In the genomic region with DNA sequence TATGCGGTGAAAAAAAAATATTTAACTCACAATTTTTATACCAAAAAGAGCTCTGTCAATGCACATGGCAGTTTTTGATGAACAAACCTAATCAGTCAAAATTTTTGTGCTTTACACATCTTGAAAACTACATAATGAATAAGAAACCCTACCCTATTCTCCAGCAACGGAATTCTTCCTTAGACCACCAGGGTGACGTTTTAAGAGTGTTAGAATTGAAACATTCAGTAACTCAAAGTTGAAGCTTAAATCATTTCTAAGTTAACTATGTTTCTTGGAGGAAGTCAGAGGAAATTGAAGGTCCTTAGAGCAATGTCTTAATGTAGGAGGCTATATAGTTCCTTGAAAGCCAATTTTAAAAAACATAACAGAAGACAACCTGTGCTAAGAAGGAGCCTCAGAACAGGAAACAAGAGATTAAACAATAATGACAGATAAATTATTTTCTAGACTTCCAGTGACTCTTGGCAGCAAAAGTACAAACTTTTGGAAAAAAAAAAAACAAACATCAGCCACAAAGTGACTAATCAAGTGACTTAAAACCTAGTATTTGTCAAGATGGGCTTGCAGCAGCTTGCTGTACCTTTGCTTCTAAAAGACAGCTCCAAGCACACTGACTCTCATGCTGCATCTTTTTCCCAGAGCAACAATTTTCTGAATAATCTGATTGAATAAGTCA, we compare ENCODE assay signal across 12 cellular contexts. TPM values are rescaled to one million over a fixed set of nuclear protein-coding genes. Genes with fewer than 3 reads are reported as not detected.
DNase-seq lines count a peak whose midpoint lies in the region; ATAC-seq and TF ChIP-seq lines count a peak whose summit lies in the region.
"Had no signal": no experiment of that assay in that cellular context is flagged by ENCODE, and none has a peak within 500 bp of the region (broad histone marks: within the 10 kb centered on the region; RNA-seq: fewer than 3 reads in every experiment).

No MANE protein-coding gene starts in this region.

- no peaks in the 10 kb centered on the region for H3K9me3 Mint-ChIP-seq in activated T-helper 2 cell treated with anti-CD3 and anti-CD28 coated beads, Interferon-gamma antibody, Interleukin-2, Interleukin-4, amounts not matched to agents 10 μg/mL and 5 μg/mL and 100 μg/mL, durations not matched to agents 14 hours and 24 hours and 36 hours
- H3K9me3 Mint-ChIP-seq: activated T-cell treated with anti-CD3 and anti-CD28 coated beads, Interleukin-2, amount 50 U/mL, for 24 hours had no signal

- no peaks in the 10 kb centered on the region for H3K27me3 Mint-ChIP-seq in activated T-helper 2 cell treated with anti-CD3 and anti-CD28 coated beads, Interferon-gamma antibody, Interleukin-2, Interleukin-4, amounts not matched to agents 10 μg/mL and 5 μg/mL and 100 μg/mL, durations not matched to agents 14 hours and 24 hours and 36 hours (ENCODE audit: low read depth)
- H3K27me3 Mint-ChIP-seq: activated T-cell treated with anti-CD3 and anti-CD28 coated beads, Interleukin-2, amount 50 U/mL, for 24 hours had no signal

- TF ChIP-seq CTCF in A673 (conservative IDR thresholded peaks at IDR 0.05; ENCODE audit: low read depth, low read length) = peak; percentile 34; the same call in 1 of the 2 replicates
- TF ChIP-seq CTCF in choroid plexus epithelial cell (conservative IDR thresholded peaks at IDR 0.05; ENCODE audit: low read depth, low read length) = no peak
- no peak for TF ChIP-seq CTCF in left lung (IDR thresholded peaks at IDR 0.05)

- H3K9ac ChIP-seq in HUES64 (ENCODE audit: low read depth, low read length) = peak overlapping the region; percentile 12; the same call in 1 of the 2 replicates
- H3K9ac ChIP-seq: BLaER1 had no signal

- peaks cover 25% of the 10 kb centered on the region for H3K4me1 ChIP-seq in A673 (ENCODE audit: insufficient read depth, low read length, poor library complexity, severe bottlenecking)
- H3K4me1 ChIP-seq in HUES64 (ENCODE audit: insufficient read depth, low read length) = peaks cover 33% of the 10 kb centered on the region; the same call in 1 of the 2 replicates
- peaks cover 7 to 29% of the 10 kb centered on the region in 2 donors for H3K4me1 ChIP-seq in left lung

- no peak for ATAC-seq in left lung
- ATAC-seq: stimulated activated naive CD8-positive, alpha-beta T cell treated with anti-CD3 and anti-CD28 coated beads, Interleukin-15, Interleukin-2, amounts not matched to agents 100 U/mL and 50 U/mL, for 24 hours had no signal

- H3K4me3 Mint-ChIP-seq in activated T-helper 2 cell treated with anti-CD3 and anti-CD28 coated beads, Interferon-gamma antibody, Interleukin-2, Interleukin-4, amounts not matched to agents 10 μg/mL and 5 μg/mL and 100 μg/mL, durations not matched to agents 14 hours and 24 hours and 36 hours (ENCODE audit: low read depth) = no peak overlapping the region
- H3K4me3 Mint-ChIP-seq: activated T-cell treated with anti-CD3 and anti-CD28 coated beads, Interleukin-2, amount 50 U/mL, for 24 hours had no signal

- H3K27ac ChIP-seq in A673 (ENCODE audit: low read depth, low read length, poor library complexity, severe bottlenecking) (no peak overlapping the region), HUES64 (ENCODE audit: low read depth, low read length) (peak overlapping the region; percentile 3; the same call in 1 of the 2 replicates), left lung (peak overlapping the region in 1 of 2 donors; percentile 46)
- H3K27ac ChIP-seq: BLaER1 had no signal

- POLR2A ChIA-PET in A673 (lab: Charles Lee; ENCODE audit: low non-redundant PET) = no interaction called here

- no peaks in the 10 kb centered on the region for H3K4me1 Mint-ChIP-seq in activated T-helper 2 cell treated with anti-CD3 and anti-CD28 coated beads, Interferon-gamma antibody, Interleukin-2, Interleukin-4, amounts not matched to agents 10 μg/mL and 5 μg/mL and 100 μg/mL, durations not matched to agents 14 hours and 24 hours and 36 hours (ENCODE audit: low read depth)

- no peaks in the 10 kb centered on the region for H3K27me3 ChIP-seq in A673 (replicated peaks; ENCODE audit: insufficient read depth, low read depth, low read length, poor library complexity)
- no peaks in the 10 kb centered on the region for H3K27me3 ChIP-seq in HUES64 (ENCODE audit: insufficient read depth, low read length)
- H3K27me3 ChIP-seq in left lung = no peaks in the 10 kb centered on the region
- H3K27me3 ChIP-seq: BLaER1 had no signal

- intact Hi-C loops in A673 (cut with micrococcal nuclease; ENCODE audit: unreplicated experiment) = loop anchor here (5.0 to 10.0 kb wide), 2 partner anchors 170 to 252 kb away; no protein-coding TSS in a partner anchor
- intact Hi-C loops in activated T-helper 2 cell treated with anti-CD3 and anti-CD28 coated beads, Interferon-gamma antibody, Interleukin-2, Interleukin-4, amounts not matched to agents 10 μg/mL and 5 μg/mL and 100 μg/mL, durations not matched to agents 14 hours and 24 hours and 36 hours (cut with micrococcal nuclease) = loop anchor here (5.0 kb wide), 1 partner anchor 1727 kb away; no protein-coding TSS in a partner anchor
- intact Hi-C loops in left lung (cut with DNase I) = no loop called here

- H3K27ac Mint-ChIP-seq in activated T-helper 2 cell treated with anti-CD3 and anti-CD28 coated beads, Interferon-gamma antibody, Interleukin-2, Interleukin-4, amounts not matched to agents 10 μg/mL and 5 μg/mL and 100 μg/mL, durations not matched to agents 14 hours and 24 hours and 36 hours = no peak overlapping the region
- H3K27ac Mint-ChIP-seq: activated T-cell treated with anti-CD3 and anti-CD28 coated beads, Interleukin-2, amount 50 U/mL, for 24 hours had no signal

- no TSS peak for BruUV-seq in A673 (replicated peaks; lab: Mats Ljungman, UMichigan)

- DNase-seq in A673 (ENCODE audit: low spot score) = peak; percentile 80
- DNase-seq in choroid plexus epithelial cell (ENCODE audit: low read depth) = peak; percentile 37
- peak; percentile 29 for DNase-seq in medulla oblongata (ENCODE audit: extremely low spot score)
- no peak for DNase-seq in activated T-helper 2 cell treated with anti-CD3 and anti-CD28 coated beads, Interferon-gamma antibody, Interleukin-2, Interleukin-4, amounts not matched to agents 10 μg/mL and 5 μg/mL and 100 μg/mL, durations not matched to agents 14 hours and 24 hours and 36 hours (ENCODE audit: low spot score)
- DNase-seq in HuH-7.5 (ENCODE audit: low spot score) = no peak
- DNase-seq in left lung = no peak
- no peak for DNase-seq in globus pallidus (ENCODE audit: low spot score)
- DNase-seq: activated T-cell treated with anti-CD3 and anti-CD28 coated beads, Interleukin-2, amount 50 U/mL, for 24 hours; NCI-H2171; stimulated activated naive CD8-positive, alpha-beta T cell treated with anti-CD3 and anti-CD28 coated beads, Interleukin-15, Interleukin-2, amounts not matched to agents 100 U/mL and 50 U/mL, for 24 hours had no signal

- WGBS in HUES64 = 100% methylated on average over 2 of the region's 3 CpGs

- CTCF ChIA-PET in A673 (lab: Charles Lee) = interaction anchor here (0.7 kb wide), 1 partner anchor 530 kb away, joined by 3 read pairs; no protein-coding TSS in a partner anchor

- H3K36me3 Mint-ChIP-seq in activated T-helper 2 cell treated with anti-CD3 and anti-CD28 coated beads, Interferon-gamma antibody, Interleukin-2, Interleukin-4, amounts not matched to agents 10 μg/mL and 5 μg/mL and 100 μg/mL, durations not matched to agents 14 hours and 24 hours and 36 hours (ENCODE audit: low read depth) = no peaks in the 10 kb centered on the region

- H3K36me3 ChIP-seq in A673 (ENCODE audit: insufficient read depth, low read length, poor library complexity, severe bottlenecking) (peaks cover 8% of the 10 kb centered on the region), HUES64 (ENCODE audit: insufficient read depth, low read length) (peaks cover 72% of the 10 kb centered on the region), left lung (peaks cover 0 to 17% of the 10 kb centered on the region in 2 donors)

- H3K9me3 ChIP-seq in A673 (ENCODE audit: low read depth, low read length, poor library complexity, severe bottlenecking) (no peaks in the 10 kb centered on the region), HUES64 (ENCODE audit: insufficient read depth, low read depth, low read length) (no peaks in the 10 kb centered on the region), left lung (no peaks in the 10 kb centered on the region)

- no peak overlapping the region for H3K4me3 ChIP-seq in A673 (ENCODE audit: low read depth, low read length, poor library complexity, severe bottlenecking)
- H3K4me3 ChIP-seq in HUES64 (ENCODE audit: low read length) = peak overlapping the region; percentile 99; the same call in 1 of the 2 replicates
- no peak overlapping the region for H3K4me3 ChIP-seq in choroid plexus epithelial cell (ENCODE audit: low read depth, low read length)
- H3K4me3 ChIP-seq in left lung = no peak overlapping the region
- H3K4me3 ChIP-seq: BLaER1 had no signal

RNA-seq across cellular contexts. Expression of a gene that starts 6.2 kb away (rescaled TPM):
- total RNA-seq in A673 (2021) (9.2 and 10.3 TPM in 2 replicates), left lung (10 to 100 TPM; 30.9 to 40.0 TPM)
- 68.7 TPM for polyA plus RNA-seq in HUES64 (2013, experiment 1 of 2)
- polyA plus RNA-seq in HUES64 (2013, experiment 2 of 2) = 98.0 TPM
- 0.14 and 0.16 TPM in 2 replicates for total RNA-seq in activated T-helper 2 cell treated with anti-CD3 and anti-CD28 coated beads, Interferon-gamma antibody, Interleukin-2, Interleukin-4, amounts not matched to agents 10 μg/mL and 5 μg/mL and 100 μg/mL, durations not matched to agents 14 hours and 24 hours and 36 hours

Comparison
In these comparisons a context has a peak if more than half of its experiments do, and no peak if none do; other contexts are left out.
1. DNase-seq: peak in A673 (single experiment), choroid plexus epithelial cell (single experiment) and medulla oblongata (single experiment); none in activated T-helper 2 cell treated with anti-CD3 and anti-CD28 coated beads, Interferon-gamma antibody, Interleukin-2, Interleukin-4, amounts not matched to agents 10 μg/mL and 5 μg/mL and 100 μg/mL, durations not matched to agents 14 hours and 24 hours and 36 hours (single experiment), HuH-7.5 (single experiment), left lung (0 of 2) and globus pallidus (single experiment).
2. intact Hi-C loops: an anchor here in A673 (5.0 to 10.0 kb wide) and activated T-helper 2 cell treated with anti-CD3 and anti-CD28 coated beads, Interferon-gamma antibody, Interleukin-2, Interleukin-4, amounts not matched to agents 10 μg/mL and 5 μg/mL and 100 μg/mL, durations not matched to agents 14 hours and 24 hours and 36 hours (5.0 kb wide); none called in left lung.